In the genomic region with DNA sequence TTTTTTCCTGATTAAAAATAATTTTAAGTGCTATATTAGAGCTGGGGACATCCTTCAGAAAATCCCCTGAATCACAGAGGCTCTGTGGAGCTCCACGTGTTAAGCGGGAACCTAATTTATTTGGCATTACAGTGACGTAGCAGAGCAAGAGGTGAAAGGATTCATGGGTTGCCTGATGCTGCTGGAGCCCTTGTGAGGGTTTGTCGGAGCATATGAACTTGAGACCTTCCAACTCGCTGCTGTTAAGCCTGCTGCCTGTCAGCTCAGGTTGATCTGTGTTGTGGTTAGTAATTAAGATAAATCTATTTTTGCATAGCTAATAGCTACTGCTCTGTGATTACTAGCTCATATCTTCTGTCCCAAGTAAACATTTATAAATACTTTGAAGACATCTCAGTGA, we compare ENCODE assay signal across 24 cellular contexts.
"Had no signal": no experiment of that assay in that cellular context is flagged by ENCODE, and none has a peak within 500 bp of the region (broad histone marks: within the 10 kb centered on the region; RNA-seq: fewer than 3 reads in every experiment).

No MANE protein-coding gene starts in this region.

- H3K27me3 Mint-ChIP-seq: dendritic cell treated with granulocyte-macrophage colony-stimulating factor and Interleukin-4, amounts not matched to agents 40 ng/mL and 50 ng/mL, for 4 days; effector memory CD8-positive, alpha-beta T cell; memory B cell; naive thymus-derived CD4-positive, alpha-beta T cell; stimulated activated memory B cell treated with anti-CD40 and anti-IgM and Interleukin-4, amounts not matched to agents 10 μg/mL and 1 μg/mL and 100 μg/mL, for 72 hours; stimulated activated naive CD8-positive, alpha-beta T cell treated with anti-CD3 and anti-CD28 coated beads, Interleukin-15, Interleukin-2, amounts not matched to agents 100 ng/mL and 50 ng/mL, for 24 hours had no signal

- H3K9me3 ChIP-seq: esophagus muscularis mucosa, gastrocnemius medialis, heart right ventricle, left lung, lower lobe of right lung, neutrophil, spleen, tibial nerve, upper lobe of right lung, vagina had no signal

- H3K4me3 Mint-ChIP-seq: dendritic cell treated with granulocyte-macrophage colony-stimulating factor and Interleukin-4, amounts not matched to agents 40 ng/mL and 50 ng/mL, for 4 days; effector memory CD8-positive, alpha-beta T cell; memory B cell; naive thymus-derived CD4-positive, alpha-beta T cell; nephron progenitor cell; stimulated activated memory B cell treated with anti-CD40 and anti-IgM and Interleukin-4, amounts not matched to agents 10 μg/mL and 1 μg/mL and 100 μg/mL, for 72 hours; stimulated activated naive CD8-positive, alpha-beta T cell treated with anti-CD3 and anti-CD28 coated beads, Interleukin-15, Interleukin-2, amounts not matched to agents 100 ng/mL and 50 ng/mL, for 24 hours had no signal

- H3K9me3 Mint-ChIP-seq: dendritic cell treated with granulocyte-macrophage colony-stimulating factor and Interleukin-4, amounts not matched to agents 40 ng/mL and 50 ng/mL, for 4 days; nephron progenitor cell; stimulated activated memory B cell treated with anti-CD40 and anti-IgM and Interleukin-4, amounts not matched to agents 10 μg/mL and 1 μg/mL and 100 μg/mL, for 72 hours; stimulated activated naive CD8-positive, alpha-beta T cell treated with anti-CD3 and anti-CD28 coated beads, Interleukin-15, Interleukin-2, amounts not matched to agents 100 ng/mL and 50 ng/mL, for 24 hours had no signal

- DNase-seq: effector memory CD8-positive, alpha-beta T cell; gastrocnemius medialis; heart right ventricle; kidney glomerular epithelial cell; left lung; lower lobe of right lung; naive thymus-derived CD4-positive, alpha-beta T cell; nephron progenitor cell; posterior cingulate gyrus; spleen; stimulated activated CD4-positive, alpha-beta T cell treated with anti-CD3 and anti-CD28 coated beads, Interleukin-15, amount 100 ng/mL, for 24 hours; stimulated activated CD4-positive, alpha-beta T cell treated with anti-CD3 and anti-CD28 coated beads, Interleukin-1b, Interleukin-23, amount 100 ng/mL, for 48 hours; stimulated activated CD4-positive, alpha-beta T cell treated with anti-CD3 and anti-CD28 coated beads, Interleukin-4, amount 100 ng/mL, for 24 hours; upper lobe of right lung had no signal

- H3K27ac Mint-ChIP-seq: dendritic cell treated with granulocyte-macrophage colony-stimulating factor and Interleukin-4, amounts not matched to agents 40 ng/mL and 50 ng/mL, for 4 days; memory B cell; naive thymus-derived CD4-positive, alpha-beta T cell; nephron progenitor cell; stimulated activated memory B cell treated with anti-CD40 and anti-IgM and Interleukin-4, amounts not matched to agents 10 μg/mL and 1 μg/mL and 100 μg/mL, for 72 hours; stimulated activated naive CD8-positive, alpha-beta T cell treated with anti-CD3 and anti-CD28 coated beads, Interleukin-15, Interleukin-2, amounts not matched to agents 100 ng/mL and 50 ng/mL, for 24 hours had no signal

- H3K27ac ChIP-seq: epithelial cell of prostate, esophagus muscularis mucosa, gastrocnemius medialis, heart right ventricle, left lung, lower lobe of right lung, neutrophil, spleen, tibial nerve, upper lobe of right lung, vagina had no signal

- H3K4me1 ChIP-seq: vagina had no signal

- ATAC-seq: effector memory CD8-positive, alpha-beta T cell; gastrocnemius medialis; left lung; lower lobe of right lung; naive thymus-derived CD4-positive, alpha-beta T cell; sciatic nerve; stimulated activated memory B cell treated with anti-CD40 and anti-IgM and Interleukin-4, amounts not matched to agents 10 μg/mL and 1 μg/mL and 100 μg/mL, for 72 hours; upper lobe of right lung had no signal

- H3K36me3 Mint-ChIP-seq: memory B cell; stimulated activated memory B cell treated with anti-CD40 and anti-IgM and Interleukin-4, amounts not matched to agents 10 μg/mL and 1 μg/mL and 100 μg/mL, for 72 hours had no signal

- H3K36me3 ChIP-seq: esophagus muscularis mucosa, gastrocnemius medialis, heart right ventricle, left lung, lower lobe of right lung, neutrophil, spleen, tibial nerve, upper lobe of right lung, vagina had no signal

- H3K27me3 ChIP-seq: esophagus muscularis mucosa, gastrocnemius medialis, heart right ventricle, left lung, neutrophil, spleen, tibial nerve, upper lobe of right lung, vagina had no signal

- H3K4me1 Mint-ChIP-seq: memory B cell; naive thymus-derived CD4-positive, alpha-beta T cell; stimulated activated memory B cell treated with anti-CD40 and anti-IgM and Interleukin-4, amounts not matched to agents 10 μg/mL and 1 μg/mL and 100 μg/mL, for 72 hours had no signal

- H3K4me3 ChIP-seq: esophagus muscularis mucosa, gastrocnemius medialis, heart right ventricle, left lung, lower lobe of right lung, spleen, tibial nerve, upper lobe of right lung, vagina had no signal
